8 cellular contexts compared by ENCODE assay signal in genomic region chr1:45012639-45013278, GRCh38. TPM values are rescaled to one million over a fixed set of nuclear protein-coding genes. Genes with fewer than 3 reads are reported as not detected.
DNase-seq lines count a peak whose midpoint lies in the region; ATAC-seq and TF ChIP-seq lines count a peak whose summit lies in the region.

No MANE protein-coding gene starts in this region.

- DNase-seq in DMS 273 treated with DMSO at 0.1 percent for 48 hours (lab: John Stamatoyannopoulos, UW), result peak; percentile 65
- peak; percentile 38 for DNase-seq in T-helper 2 cell treated with Interferon-gamma antibody and Interleukin-4, amounts not matched to agents 5 μg/mL and 100 μg/mL, for 36 hours (ENCODE audit: low spot score)
- peak; percentile 82 for DNase-seq in cerebellar cortex (ENCODE audit: low spot score)
- DNase-seq in kidney epithelial cell (ENCODE audit: low read depth), result peak; percentile 25
- peak; percentile 8 to 47 for DNase-seq in stimulated activated CD4-positive, alpha-beta T cell treated with anti-CD3 and anti-CD28 coated beads, Interleukin-12 subunit alpha, Interleukin-12 subunit beta, amount 100 ng/mL, for 24 hours (ENCODE audit: low read depth in 2 of 2)

- peaks cover 28% of the 10 kb centered on the region for H3K4me1 Mint-ChIP-seq in T-helper 2 cell treated with Interferon-gamma antibody and Interleukin-4, amounts not matched to agents 5 μg/mL and 100 μg/mL, for 36 hours (ENCODE audit: low read depth)

- H3K9me3 Mint-ChIP-seq in T-helper 2 cell treated with Interferon-gamma antibody and Interleukin-4, amounts not matched to agents 5 μg/mL and 100 μg/mL, for 36 hours, result no peaks in the 10 kb centered on the region

- ATAC-seq in GM19023 (IDR thresholded peaks at IDR 0.05; ENCODE audit: unreplicated experiment), result no peak
- no peak for ATAC-seq in GM21423 (IDR thresholded peaks at IDR 0.05; ENCODE audit: unreplicated experiment)

- H3K27ac Mint-ChIP-seq in T-helper 2 cell treated with Interferon-gamma antibody and Interleukin-4, amounts not matched to agents 5 μg/mL and 100 μg/mL, for 36 hours, result peak overlapping the region; percentile 92

- H3K27me3 Mint-ChIP-seq in T-helper 2 cell treated with Interferon-gamma antibody and Interleukin-4, amounts not matched to agents 5 μg/mL and 100 μg/mL, for 36 hours (ENCODE audit: low read depth), result no peaks in the 10 kb centered on the region

- peaks cover 21% of the 10 kb centered on the region for H3K36me3 Mint-ChIP-seq in T-helper 2 cell treated with Interferon-gamma antibody and Interleukin-4, amounts not matched to agents 5 μg/mL and 100 μg/mL, for 36 hours (ENCODE audit: low read depth)

- peak overlapping the region; percentile 93 for H3K4me3 Mint-ChIP-seq in T-helper 2 cell treated with Interferon-gamma antibody and Interleukin-4, amounts not matched to agents 5 μg/mL and 100 μg/mL, for 36 hours

- peak overlapping the region; percentile 60 for H3K4me3 ChIP-seq in kidney epithelial cell (ENCODE audit: low read depth, low read length)

- peaks cover 2% of the 10 kb centered on the region for H3K36me3 ChIP-seq in kidney epithelial cell (ENCODE audit: control insufficient read depth, insufficient read depth, low read length)

- H3K27me3 ChIP-seq in kidney epithelial cell (ENCODE audit: control insufficient read depth, insufficient read depth, low read length), result no peaks in the 10 kb centered on the region

- no peak for TF ChIP-seq RAD21 in Ishikawa (IDR thresholded peaks at IDR 0.05; ENCODE audit: low read depth)

- TF ChIP-seq CTCF in kidney epithelial cell (IDR thresholded peaks at IDR 0.05; ENCODE audit: insufficient read depth, low read length, poor library complexity, severe bottlenecking), result no peak

- no peak for TF ChIP-seq EP300 in Ishikawa (IDR thresholded peaks at IDR 0.05; ENCODE audit: borderline replicate concordance)

TF ChIP-seq in Ishikawa, 13 proteins besides CTCF, POLR2A, EP300 and RAD21:
- TF ChIP-seq NFIC (IDR thresholded peaks at IDR 0.05) (0 out of 2 replicates have a peak, but pooled peaks have one; percentile 9), CEBPB (IDR thresholded peaks at IDR 0.05) (no peak), USF1 (IDR thresholded peaks at IDR 0.05) (peak; percentile 8; the same call in 1 of the 2 replicates)
TF ChIP-seq in Ishikawa: peak in this region for 2.

RNA-seq across cellular contexts. Expression of gene UROD, which starts 0.7 kb away (rescaled TPM):
- 92.8 and 113 TPM in 2 replicates for total RNA-seq in kidney epithelial cell

RNA-seq across cellular contexts. Expression of gene HECTD3, which starts 1.6 kb away (rescaled TPM):
- total RNA-seq in kidney epithelial cell, result 38.3 and 44.3 TPM in 2 replicates

RNA-seq across cellular contexts. Expression of gene EIF2B3, which starts 26.4 kb away (rescaled TPM):
- total RNA-seq in kidney epithelial cell, result 23.2 and 24.3 TPM in 2 replicates

Comparison
In these comparisons a context has a peak if more than half of its experiments do, and no peak if none do; other contexts are left out.
1. DNase-seq: peak in every context shown above with its lines; median percentile 82 in cerebellar cortex; 65 in DMS 273 treated with DMSO at 0.1 percent for 48 hours; 38 in T-helper 2 cell treated with Interferon-gamma antibody and Interleukin-4, amounts not matched to agents 5 μg/mL and 100 μg/mL, for 36 hours; 28 in stimulated activated CD4-positive, alpha-beta T cell treated with anti-CD3 and anti-CD28 coated beads, Interleukin-12 subunit alpha, Interleukin-12 subunit beta, amount 100 ng/mL, for 24 hours; 25 in kidney epithelial cell.